17 cellular contexts compared by ENCODE assay signal in genomic region chr9:117293199-117294114, GRCh38.
DNase-seq lines count a peak whose midpoint lies in the region; ATAC-seq and TF ChIP-seq lines count a peak whose summit lies in the region.
"Had no signal": no experiment of that assay in that cellular context is flagged by ENCODE, and none has a peak within 500 bp of the region (broad histone marks: within the 10 kb centered on the region; RNA-seq: fewer than 3 reads in every experiment).

No MANE protein-coding gene starts in this region.

- ATAC-seq in right cardiac atrium (peak; percentile 10 to 60), GM21825 (IDR thresholded peaks at IDR 0.05; ENCODE audit: unreplicated experiment) (no peak)

- H3K4me1 ChIP-seq in right cardiac atrium (ENCODE audit: control insufficient read depth, insufficient read depth, low read length) (peaks cover 3% of the 10 kb centered on the region), OCI-LY7 (ENCODE audit: insufficient read depth, low read length, poor library complexity, severe bottlenecking) (no peaks in the 10 kb centered on the region)

- no peak for TF ChIP-seq CTCF in OCI-LY7 (conservative IDR thresholded peaks at IDR 0.05; ENCODE audit: low read length)

- H3K27ac ChIP-seq in right cardiac atrium (ENCODE audit: low read length) (no peak overlapping the region), OCI-LY7 (ENCODE audit: low read depth, low read length, poor library complexity, severe bottlenecking) (no peak overlapping the region)
- H3K27ac ChIP-seq: C4-2B, GM23248, PC-9 had no signal

- no peaks in the 10 kb centered on the region for H3K36me3 ChIP-seq in OCI-LY7 (ENCODE audit: insufficient read depth, low read length)

- no peaks in the 10 kb centered on the region for H4K20me1 ChIP-seq in OCI-LY7 (ENCODE audit: insufficient read depth, low read length)

- H3K9me3 ChIP-seq in right cardiac atrium (ENCODE audit: control insufficient read depth, low read length), result no peaks in the 10 kb centered on the region
- no peaks in the 10 kb centered on the region for H3K9me3 ChIP-seq in OCI-LY7 (ENCODE audit: low read length)

- H3K9me2 ChIP-seq in OCI-LY7 (ENCODE audit: insufficient read depth, low read length), result no peaks in the 10 kb centered on the region

- POLR2A ChIA-PET in OCI-LY7 (lab: Charles Lee), result no interaction called here

- H3K79me2 ChIP-seq in OCI-LY7 (ENCODE audit: insufficient read depth, low read depth, low read length), result no peaks in the 10 kb centered on the region

- CTCF ChIA-PET in OCI-LY7 (lab: Charles Lee; ENCODE audit: unreplicated experiment), result no interaction called here

- WGBS in right cardiac atrium, result 53% methylated on average over 6 of the region's 6 CpGs

- H3K4me2 ChIP-seq in OCI-LY7 (ENCODE audit: low read length), result no peak overlapping the region
- H3K4me2 ChIP-seq: PC-9 had no signal

- intact Hi-C loops in right cardiac atrium (cut with DNase I) (no loop called here), cardiac septum (cut with DNase I) (no loop called here), OCI-LY7 (cut with micrococcal nuclease; ENCODE audit: unreplicated experiment) (no loop called here)

- no TSS peak for BruUV-seq in OCI-LY7 (replicated peaks; lab: Mats Ljungman, UMichigan)

- DNase-seq in right cardiac atrium, result peak in 2 of 3 donors; percentile 48 to 68
- DNase-seq in cardiac septum (ENCODE audit: low spot score), result no peak
- DNase-seq in NCI-H446 treated with DMSO at 0.1 percent for 48 hours (lab: John Stamatoyannopoulos, UW), result peak; percentile 40
- peak; percentile 54 for DNase-seq in myocyte (ENCODE audit: low read depth)
- no peak for DNase-seq in OCI-LY7 (ENCODE audit: low spot score)
- DNase-seq in 8988T, result no peak
- DNase-seq: ACHN, AML-193, GF-D8, GM23248, HCEC 1CT, IMR-90, NCI-H187 treated with DMSO at 0.1 percent for 48 hours, NCI-H226, PC-9 had no signal

- H3K4me3 ChIP-seq in right cardiac atrium (ENCODE audit: low read length) (no peak overlapping the region), OCI-LY7 (ENCODE audit: low read depth, low read length, poor library complexity, severe bottlenecking) (no peak overlapping the region)
- H3K4me3 ChIP-seq: GM23248, PC-9 had no signal

- no peaks in the 10 kb centered on the region for H3K27me3 ChIP-seq in right cardiac atrium (ENCODE audit: control insufficient read depth, insufficient read depth)

- H2AFZ ChIP-seq in OCI-LY7 (ENCODE audit: low read length), result no peak overlapping the region
- H2AFZ ChIP-seq: GM23248, PC-9 had no signal

Comparison
In these comparisons a context has a peak if more than half of its experiments do, and no peak if none do; other contexts are left out.
1. DNase-seq: peak in right cardiac atrium (2 of 3), NCI-H446 treated with DMSO at 0.1 percent for 48 hours (single experiment) and myocyte (single experiment); none in cardiac septum (single experiment), OCI-LY7 (single experiment) and 8988T (single experiment).